8 cellular contexts compared by ENCODE assay signal in the genomic region with DNA sequence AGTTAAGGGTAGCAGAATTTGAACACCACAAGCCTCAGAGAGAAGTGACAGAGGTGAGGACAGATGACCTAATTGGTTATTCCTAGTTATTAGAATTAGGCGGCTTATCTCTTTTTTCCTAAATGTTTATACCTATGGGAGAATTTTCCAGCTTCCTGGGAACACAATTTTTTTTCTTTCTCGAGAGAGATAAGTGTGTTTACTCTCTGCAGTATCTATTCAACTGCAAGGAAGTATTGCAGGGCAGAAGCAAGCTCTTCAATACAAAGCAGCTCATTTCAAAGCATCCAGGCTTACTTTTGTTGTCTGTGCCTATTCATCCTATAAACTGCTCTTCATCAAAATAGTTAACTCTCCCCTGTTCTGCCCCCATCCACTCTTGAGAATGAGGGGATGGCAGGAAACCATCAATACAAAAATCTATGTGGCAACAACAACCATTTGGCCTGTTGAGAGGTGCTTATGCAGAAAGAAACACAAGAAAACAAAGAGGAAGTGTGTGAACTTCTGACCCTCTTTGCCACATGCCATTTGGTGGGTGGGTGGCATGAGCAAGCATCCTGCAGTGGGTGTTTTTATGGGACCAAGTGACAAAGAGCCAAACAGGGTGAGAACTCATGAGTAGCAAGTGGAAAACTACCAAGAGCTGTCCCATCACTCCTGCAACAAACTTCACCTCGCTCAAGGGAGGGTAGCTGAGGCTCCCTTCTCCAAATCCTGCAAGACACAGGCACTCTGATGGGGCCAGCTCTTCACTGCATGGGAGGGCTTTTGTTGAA. TPM values are rescaled to one million over a fixed set of nuclear protein-coding genes. Genes with fewer than 3 reads are reported as not detected.
A peak's percentile ranks its signal among the peaks of the same experiment; 100 is the strongest.
DNase-seq lines count a peak whose midpoint lies in the region; ATAC-seq and TF ChIP-seq lines count a peak whose summit lies in the region.

No MANE protein-coding gene starts in this region.

- H3K4me2 ChIP-seq in mammary epithelial cell (ENCODE audit: insufficient read depth, low read depth, low read length), result no peak overlapping the region

- peak; percentile 31 for ATAC-seq in memory B cell (ENCODE audit: low read depth)
- no peak for ATAC-seq in GM21825 (IDR thresholded peaks at IDR 0.05; ENCODE audit: unreplicated experiment)
- no peak for ATAC-seq in HG03521 (IDR thresholded peaks at IDR 0.05; ENCODE audit: unreplicated experiment)

- dilution Hi-C loops in mammary epithelial cell (cut with HindIII; ENCODE audit: low sequenced_read_pairs), result no loop called here

- peaks cover 34% of the 10 kb centered on the region for H3K4me1 Mint-ChIP-seq in memory B cell

- H3K27me3 ChIP-seq in mammary epithelial cell (ENCODE audit: insufficient read depth, low read length) (no peaks in the 10 kb centered on the region), BE2C (peaks cover 8% of the 10 kb centered on the region; the same call in 1 of the 2 replicates)

- no peaks in the 10 kb centered on the region for H3K9me3 Mint-ChIP-seq in memory B cell

- no peak overlapping the region for H3K27ac Mint-ChIP-seq in memory B cell

- H3K79me2 ChIP-seq in mammary epithelial cell (ENCODE audit: insufficient read depth, low read length), result no peaks in the 10 kb centered on the region

- H3K36me3 Mint-ChIP-seq in memory B cell, result no peaks in the 10 kb centered on the region

- no TSS peak for BruUV-seq in mammary epithelial cell (replicated peaks; lab: Mats Ljungman, UMichigan)

- intact Hi-C loops in mammary epithelial cell (cut with micrococcal nuclease), result no loop called here

- H3K4me3 ChIP-seq in Jurkat, Clone E6-1 (ENCODE audit: low read length), result no peak overlapping the region
- H3K4me3 ChIP-seq in mammary epithelial cell (replicated peaks in 1 of 3; ENCODE audit: insufficient read depth in 1 of 3, low read depth in 2 of 3, low read length in 3 of 3) (no peak overlapping the region), BE2C (ENCODE audit: low read depth, low read length) (no peak overlapping the region)

- H4K20me1 ChIP-seq in mammary epithelial cell (ENCODE audit: insufficient read depth, low read length), result no peaks in the 10 kb centered on the region

- no peak overlapping the region for H3K27ac ChIP-seq in mammary epithelial cell (ENCODE audit: insufficient read depth, low read depth, low read length)

- no peak overlapping the region for H3K4me3 Mint-ChIP-seq in memory B cell

- H3K4me1 ChIP-seq in mammary epithelial cell (ENCODE audit: insufficient read depth, low read length) (no peaks in the 10 kb centered on the region), BE2C (no peaks in the 10 kb centered on the region)

- 77% methylated on average over 3 of the region's 3 CpGs for WGBS in mammary epithelial cell (ENCODE audit: low coverage, missing lambda C conversion rate)

- no peak overlapping the region for H2AFZ ChIP-seq in mammary epithelial cell (ENCODE audit: low read depth, low read length)

- H3K9ac ChIP-seq in mammary epithelial cell (ENCODE audit: insufficient read depth, low read length), result no peak overlapping the region

- H3K27me3 Mint-ChIP-seq in memory B cell, result no peaks in the 10 kb centered on the region

- H3K36me3 ChIP-seq in mammary epithelial cell (ENCODE audit: insufficient read depth, low read length), result no peaks in the 10 kb centered on the region
- no peaks in the 10 kb centered on the region for H3K36me3 ChIP-seq in BE2C

- no peak for TF ChIP-seq CTCF in mammary epithelial cell (conservative IDR thresholded peaks at IDR 0.05 in 1 of 2, IDR thresholded peaks at IDR 0.05 in 1 of 2; ENCODE audit: extremely low read depth in 1 of 2, insufficient read depth in 1 of 2, low read depth in 1 of 2, low read length in 2 of 2)
- TF ChIP-seq CTCF in BE2C (IDR thresholded peaks at IDR 0.05; ENCODE audit: low read depth, low read length), result no peak

- peak; percentile 62 to 75 for DNase-seq in AML-193 (lab: John Stamatoyannopoulos, UW)
- peak; percentile 17 for DNase-seq in Jurkat, Clone E6-1 (ENCODE audit: low read depth, low spot score)
- DNase-seq in UCSD-AML1 (lab: John Stamatoyannopoulos, UW; ENCODE audit: unreplicated experiment), result peak; percentile 39
- no peak for DNase-seq in memory B cell (ENCODE audit: low spot score in 2 of 2)
- no peak for DNase-seq in mammary epithelial cell
- no peak for DNase-seq in BE2C

- in situ Hi-C loops in mammary epithelial cell (cut with MboI; ENCODE audit: low sequenced_read_pairs in 2 of 2), result no loop called here

- CTCF ChIA-PET in mammary epithelial cell (lab: Charles Lee; ENCODE audit: low non-redundant PET), result no interaction called here

- H3K9me3 ChIP-seq in mammary epithelial cell (replicated peaks; ENCODE audit: insufficient read depth, low read length) (no peaks in the 10 kb centered on the region), BE2C (no peaks in the 10 kb centered on the region)

RNA-seq across cellular contexts. Expression of gene MRPS6, which starts 50.6 kb away (rescaled TPM):
- 81.5 TPM for polyA plus RNA-seq in Jurkat, Clone E6-1 (2012; ENCODE audit: insufficient read depth, insufficient read length)
- total RNA-seq in mammary epithelial cell, result 10 to 100 TPM; 10.2 to 65.9 TPM
- polyA plus RNA-seq in mammary epithelial cell, result 40.4 TPM
- polyA minus RNA-seq in mammary epithelial cell, result 26.4 TPM
- 16.1 TPM for polyA plus RNA-seq in BE2C (2012; ENCODE audit: insufficient read depth, insufficient read length, low read depth)

RNA-seq across cellular contexts. Expression of gene SLC5A3, which starts 50.6 kb away (rescaled TPM):
- 14.1 TPM for polyA plus RNA-seq in Jurkat, Clone E6-1 (2012; ENCODE audit: insufficient read depth, insufficient read length)
- total RNA-seq in mammary epithelial cell, result 10 to 100 TPM; 10.8 to 17.5 TPM
- 2.7 TPM for polyA plus RNA-seq in mammary epithelial cell
- polyA minus RNA-seq in mammary epithelial cell, result 13.9 TPM
- polyA plus RNA-seq in BE2C (2012; ENCODE audit: insufficient read depth, insufficient read length, low read depth), result 1.6 TPM

Comparison
In these comparisons a context has a peak if more than half of its experiments do, and no peak if none do; other contexts are left out.
1. DNase-seq: peak in AML-193 (2 of 2), Jurkat, Clone E6-1 (single experiment) and UCSD-AML1 (single experiment); none in memory B cell (0 of 2), mammary epithelial cell (single experiment) and BE2C (single experiment).